2 cellular contexts compared by ENCODE assay signal in the genomic region with DNA sequence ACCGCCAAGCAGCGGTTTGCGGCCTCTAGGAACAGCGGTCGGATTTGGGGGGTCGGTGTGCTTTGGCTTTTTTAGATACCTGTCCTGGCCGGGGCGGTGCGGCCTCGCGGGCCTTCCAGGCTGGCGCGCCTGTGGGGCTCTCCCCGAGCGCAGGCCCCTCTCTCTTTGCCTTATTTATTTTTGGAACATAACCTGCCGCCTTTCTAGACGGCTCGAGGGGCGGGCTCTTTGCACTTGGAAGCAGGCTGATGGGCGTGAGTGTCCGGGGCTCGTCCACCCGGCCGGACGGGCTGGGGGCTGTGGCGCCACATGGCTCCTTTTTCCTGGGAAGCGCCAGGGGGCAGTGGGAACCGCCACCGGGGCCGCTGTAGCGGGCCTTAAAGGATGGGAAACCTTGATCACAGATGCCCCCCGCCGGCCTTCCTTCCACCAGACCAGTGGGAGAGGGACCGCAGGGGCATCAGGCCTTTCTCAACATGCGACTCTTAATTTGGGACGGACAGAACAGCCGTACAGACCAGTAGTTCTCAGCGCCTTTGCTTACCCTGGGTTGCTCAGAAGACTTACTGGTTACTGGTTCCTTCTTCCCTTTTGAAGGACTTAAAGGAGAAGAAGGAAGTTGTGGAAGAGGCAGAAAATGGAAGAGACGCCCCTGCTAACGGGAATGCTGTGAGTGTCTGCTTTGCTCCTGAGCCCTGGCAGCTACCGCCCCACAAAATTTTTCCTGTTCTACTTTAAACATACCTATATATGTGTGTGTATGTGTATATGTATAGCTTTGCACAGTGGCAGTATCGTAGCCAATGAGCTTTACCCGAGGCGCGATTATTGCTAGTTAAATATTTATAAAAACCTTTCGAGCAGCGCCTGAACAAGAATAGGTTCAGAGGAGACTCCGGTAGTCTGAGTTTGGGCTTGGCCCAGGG.
TF ChIP-seq lines count a peak whose summit lies in the region.

No MANE protein-coding gene starts in this region.

TF ChIP-seq in SK-N-SH, 30 proteins besides CTCF, POLR2A, EP300 and RAD21 (continued from another document):
- TF ChIP-seq MXI1 (IDR thresholded peaks at IDR 0.05; ENCODE audit: low read depth, low read length) = peak; percentile 50; the same call in 1 of the 2 replicates
- TF ChIP-seq, protein P1, sequence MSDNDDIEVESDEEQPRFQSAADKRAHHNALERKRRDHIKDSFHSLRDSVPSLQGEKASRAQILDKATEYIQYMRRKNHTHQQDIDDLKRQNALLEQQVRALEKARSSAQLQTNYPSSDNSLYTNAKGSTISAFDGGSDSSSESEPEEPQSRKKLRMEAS (IDR thresholded peaks at IDR 0.05; ENCODE audit: low read depth) = peak; percentile 12; the same call in 1 of the 2 replicates
- TF ChIP-seq SIN3A (IDR thresholded peaks at IDR 0.05; ENCODE audit: borderline replicate concordance, low read depth, low read length) = 0 out of 2 replicates have a peak, but pooled peaks have one; percentile 25
- no peak for TF ChIP-seq GATA2 (CRISPR knock-in tag; IDR thresholded peaks at IDR 0.05)
TF ChIP-seq in SK-N-SH: peak in this region for 3.

TF ChIP-seq in SK-N-SH treated with all-trans-retinoic acid at 6 μM for 48 hours, 23 proteins besides CTCF, POLR2A, EP300 and RAD21 (continued from another document):
- TF ChIP-seq, protein P2, sequence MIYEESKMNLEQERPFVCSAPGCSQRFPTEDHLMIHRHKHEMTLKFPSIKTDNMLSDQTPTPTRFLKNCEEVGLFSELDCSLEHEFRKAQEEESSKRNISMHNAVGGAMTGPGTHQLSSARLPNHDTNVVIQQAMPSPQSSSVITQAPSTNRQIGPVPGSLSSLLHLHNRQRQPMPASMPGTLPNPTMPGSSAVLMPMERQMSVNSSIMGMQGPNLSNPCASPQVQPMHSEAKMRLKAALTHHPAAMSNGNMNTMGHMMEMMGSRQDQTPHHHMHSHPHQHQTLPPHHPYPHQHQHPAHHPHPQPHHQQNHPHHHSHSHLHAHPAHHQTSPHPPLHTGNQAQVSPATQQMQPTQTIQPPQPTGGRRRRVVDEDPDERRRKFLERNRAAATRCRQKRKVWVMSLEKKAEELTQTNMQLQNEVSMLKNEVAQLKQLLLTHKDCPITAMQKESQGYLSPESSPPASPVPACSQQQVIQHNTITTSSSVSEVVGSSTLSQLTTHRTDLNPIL (CRISPR knock-in tag; IDR thresholded peaks at IDR 0.05; ENCODE audit: low read depth) = no peak
- TF ChIP-seq OSR1 (CRISPR knock-in tag; IDR thresholded peaks at IDR 0.05) (no peak), ZFP30 (CRISPR knock-in tag; IDR thresholded peaks at IDR 0.05) (no peak), GLIS3 (CRISPR knock-in tag; IDR thresholded peaks at IDR 0.05) (no peak)
TF ChIP-seq in SK-N-SH treated with all-trans-retinoic acid at 6 μM for 48 hours: peak in this region for 0.
